25 cellular contexts compared by ENCODE assay signal in the genomic region with DNA sequence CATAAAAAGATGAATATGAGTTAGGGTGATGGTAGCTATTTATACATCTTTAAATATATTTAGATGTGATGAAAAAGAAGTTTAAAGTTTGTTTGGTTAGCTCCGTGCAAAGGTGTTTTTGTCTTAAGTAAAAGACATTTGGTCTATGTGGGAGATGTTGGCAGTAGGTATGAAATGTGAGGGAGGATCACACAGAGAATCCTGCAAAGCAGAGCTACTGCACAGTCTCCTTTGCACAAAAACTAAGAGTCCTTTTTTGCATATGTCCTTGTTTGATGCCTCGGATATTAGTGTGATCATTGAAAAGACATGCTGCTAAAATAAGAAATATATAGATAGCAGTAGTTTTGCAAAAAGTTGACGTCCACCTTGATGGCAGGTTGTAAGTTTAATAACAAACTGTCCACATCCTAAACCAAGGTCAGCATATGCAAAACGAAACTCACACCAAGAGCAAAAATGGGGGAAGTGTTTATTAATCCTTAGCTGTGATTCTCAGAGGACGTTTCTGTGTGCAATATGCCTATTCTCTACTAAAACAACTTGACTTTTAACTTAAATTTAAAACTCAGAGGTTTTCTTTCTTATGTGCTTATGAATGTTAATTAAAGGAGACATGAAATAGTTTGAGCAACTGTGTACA.
DNase-seq lines count a peak whose midpoint lies in the region; ATAC-seq and TF ChIP-seq lines count a peak whose summit lies in the region.
"Had no signal": no experiment of that assay in that cellular context is flagged by ENCODE, and none has a peak within 500 bp of the region (broad histone marks: within the 10 kb centered on the region; RNA-seq: fewer than 3 reads in every experiment).

No MANE protein-coding gene starts in this region.

- H3K4me1 ChIP-seq in OCI-LY3 (ENCODE audit: low read length) (peaks cover 42% of the 10 kb centered on the region), GM23338 (ENCODE audit: insufficient read depth) (peaks cover under 1% of the 10 kb centered on the region; the same call in 1 of the 2 replicates)
- H3K4me1 ChIP-seq: body of pancreas, esophagus squamous epithelium, spleen had no signal

- H3K27me3 Mint-ChIP-seq in GM23338 (ENCODE audit: insufficient read depth, low read depth, poor library complexity) = no peaks in the 10 kb centered on the region
- no peaks in the 10 kb centered on the region for H3K27me3 Mint-ChIP-seq in activated T-cell treated with anti-CD3 and anti-CD28 coated beads, Interleukin-2, amount 50 U/mL, for 4 hours (ENCODE audit: low read depth)
- H3K27me3 Mint-ChIP-seq: activated naive CD8-positive, alpha-beta T cell treated with anti-CD3 and anti-CD28 coated beads, Interleukin-2, amount 50 U/mL, for 24 hours; stimulated activated naive CD8-positive, alpha-beta T cell treated with anti-CD3 and anti-CD28 coated beads, Interleukin-15, amount 100 ng/mL, for 72 hours had no signal

- H3K4me3 ChIP-seq in OCI-LY3 (ENCODE audit: low read length) (peak overlapping the region; percentile 15), GM23338 (no peak overlapping the region)
- H3K4me3 ChIP-seq: body of pancreas, esophagus squamous epithelium, spleen had no signal

- H3K36me3 Mint-ChIP-seq in GM23338 (ENCODE audit: low read depth) = no peaks in the 10 kb centered on the region
- no peaks in the 10 kb centered on the region for H3K36me3 Mint-ChIP-seq in activated T-cell treated with anti-CD3 and anti-CD28 coated beads, Interleukin-2, amount 50 U/mL, for 4 hours (ENCODE audit: insufficient read depth)

- TF ChIP-seq CTCF in OCI-LY3 (IDR thresholded peaks at IDR 0.05; ENCODE audit: low read depth, low read length) (no peak), GM23338 (conservative IDR thresholded peaks at IDR 0.05; ENCODE audit: low read depth in 2 of 2) (no peak)

- H3K9me3 ChIP-seq in OCI-LY3 (ENCODE audit: insufficient read depth, low read length) = no peaks in the 10 kb centered on the region
- H3K9me3 ChIP-seq: body of pancreas, esophagus squamous epithelium, spleen had no signal

- H3K4me2 ChIP-seq in OCI-LY3 (ENCODE audit: low read length) = peak overlapping the region; percentile 36
- H3K4me2 ChIP-seq in GM23338 = no peak overlapping the region

- 0 out of 2 replicates have a peak overlapping the region, but pooled peaks have one; percentile 1 for H3K9ac ChIP-seq in OCI-LY3 (ENCODE audit: low read length)

- H3F3A ChIP-seq in GM23338 (replicated peaks; ENCODE audit: low read depth) = no peaks in the 10 kb centered on the region

- no peaks in the 10 kb centered on the region for H3K27me3 ChIP-seq in OCI-LY3 (ENCODE audit: low read depth, low read length)
- H3K27me3 ChIP-seq in GM23338 (ENCODE audit: insufficient read depth) = no peaks in the 10 kb centered on the region
- H3K27me3 ChIP-seq: body of pancreas, esophagus squamous epithelium, spleen had no signal

- peak overlapping the region; percentile 11; the same call in 1 of the 2 replicates for H3K27ac ChIP-seq in OCI-LY3 (ENCODE audit: low read length)
- H3K27ac ChIP-seq in GM23338 (ENCODE audit: low read depth) = no peak overlapping the region
- H3K27ac ChIP-seq: 22Rv1, body of pancreas, esophagus squamous epithelium, spleen had no signal

- no peak overlapping the region for H3K27ac Mint-ChIP-seq in GM23338
- H3K27ac Mint-ChIP-seq: activated naive CD8-positive, alpha-beta T cell treated with anti-CD3 and anti-CD28 coated beads, Interleukin-2, amount 50 U/mL, for 24 hours; stimulated activated naive CD8-positive, alpha-beta T cell treated with anti-CD3 and anti-CD28 coated beads, Interleukin-15, amount 100 ng/mL, for 72 hours had no signal

- peaks cover 4% of the 10 kb centered on the region for H3K4me1 Mint-ChIP-seq in GM23338
- H3K4me1 Mint-ChIP-seq in activated T-cell treated with anti-CD3 and anti-CD28 coated beads, Interleukin-2, amount 50 U/mL, for 4 hours (ENCODE audit: low read depth) = no peaks in the 10 kb centered on the region
- H3K4me1 Mint-ChIP-seq: activated naive CD8-positive, alpha-beta T cell treated with anti-CD3 and anti-CD28 coated beads, Interleukin-2, amount 50 U/mL, for 24 hours; stimulated activated naive CD8-positive, alpha-beta T cell treated with anti-CD3 and anti-CD28 coated beads, Interleukin-15, amount 100 ng/mL, for 72 hours had no signal

- no peaks in the 10 kb centered on the region for H3K9me2 ChIP-seq in GM23338 (ENCODE audit: insufficient read depth)

- H2AFZ ChIP-seq in OCI-LY3 (ENCODE audit: low read depth, low read length) = peak overlapping the region; percentile 9
- no peak overlapping the region for H2AFZ ChIP-seq in GM23338

- H4K20me1 ChIP-seq in OCI-LY3 (ENCODE audit: insufficient read depth, low read length) = no peaks in the 10 kb centered on the region
- no peaks in the 10 kb centered on the region for H4K20me1 ChIP-seq in GM23338 (replicated peaks; ENCODE audit: insufficient read depth)

- no peak overlapping the region for H3K4me3 Mint-ChIP-seq in GM23338
- no peak overlapping the region for H3K4me3 Mint-ChIP-seq in activated T-cell treated with anti-CD3 and anti-CD28 coated beads, Interleukin-2, amount 50 U/mL, for 4 hours
- H3K4me3 Mint-ChIP-seq: activated naive CD8-positive, alpha-beta T cell treated with anti-CD3 and anti-CD28 coated beads, Interleukin-2, amount 50 U/mL, for 24 hours; stimulated activated naive CD8-positive, alpha-beta T cell treated with anti-CD3 and anti-CD28 coated beads, Interleukin-15, amount 100 ng/mL, for 72 hours had no signal

- DNase-seq in DMS 273 (lab: John Stamatoyannopoulos, UW; ENCODE audit: unreplicated experiment) (peak; percentile 0), DMS 273 treated with DMSO at 0.1 percent for 48 hours (lab: John Stamatoyannopoulos, UW) (no peak), GM23338 (ENCODE audit: low spot score) (no peak)
- DNase-seq in activated CD4-positive, alpha-beta T cell treated with anti-CD3 and anti-CD28 coated beads, Interleukin-2, amount 50 U/mL, for 48 hours = no peak
- no peak for DNase-seq in activated T-cell treated with anti-CD3 and anti-CD28 coated beads, Interleukin-2, amount 50 U/mL, for 4 hours
- DNase-seq: activated CD4-positive, alpha-beta T cell treated with anti-CD3 and anti-CD28 coated beads for 4 hours; activated CD8-positive, alpha-beta memory T cell treated with anti-CD3 and anti-CD28 coated beads, Interleukin-2, amount 50 U/mL, for 4 hours; activated naive CD8-positive, alpha-beta T cell treated with anti-CD3 and anti-CD28 coated beads, Interleukin-2, amount 50 U/mL, for 24 hours; body of pancreas; DMS79 treated with DMSO at 0.1 percent for 48 hours; effector memory CD4-positive, alpha-beta T cell; esophagus squamous epithelium; kidney; NCI-H1417 treated with DMSO at 0.1 percent for 48 hours; NCI-H526 treated with DMSO at 0.1 percent for 48 hours; retina; SHP77; spleen; stimulated activated CD4-positive, alpha-beta T cell treated with anti-CD3 and anti-CD28 coated beads, Interleukin-4, amount 100 ng/mL, for 24 hours; stimulated activated naive CD8-positive, alpha-beta T cell treated with anti-CD3 and anti-CD28 coated beads, Interleukin-15, amount 100 ng/mL, for 72 hours; trophoblast cell had no signal

- H3K79me2 ChIP-seq in OCI-LY3 (ENCODE audit: low read length) = no peaks in the 10 kb centered on the region
- H3K79me2 ChIP-seq in GM23338 (replicated peaks; ENCODE audit: insufficient read depth) = no peaks in the 10 kb centered on the region

- H3K36me3 ChIP-seq in OCI-LY3 (replicated peaks; ENCODE audit: low read depth, low read length) (no peaks in the 10 kb centered on the region), GM23338 (ENCODE audit: insufficient read depth) (no peaks in the 10 kb centered on the region)
- H3K36me3 ChIP-seq: esophagus squamous epithelium, spleen had no signal

- no peaks in the 10 kb centered on the region for H3K9me3 Mint-ChIP-seq in GM23338
- H3K9me3 Mint-ChIP-seq in activated T-cell treated with anti-CD3 and anti-CD28 coated beads, Interleukin-2, amount 50 U/mL, for 4 hours = no peaks in the 10 kb centered on the region
- H3K9me3 Mint-ChIP-seq: activated naive CD8-positive, alpha-beta T cell treated with anti-CD3 and anti-CD28 coated beads, Interleukin-2, amount 50 U/mL, for 24 hours; stimulated activated naive CD8-positive, alpha-beta T cell treated with anti-CD3 and anti-CD28 coated beads, Interleukin-15, amount 100 ng/mL, for 72 hours had no signal

- peak; percentile 48 for ATAC-seq in HG02938 (IDR thresholded peaks at IDR 0.05; ENCODE audit: unreplicated experiment)
- ATAC-seq in GM23338 = no peak
- no peak for ATAC-seq in activated T-cell treated with anti-CD3 and anti-CD28 coated beads, Interleukin-2, amount 50 U/mL, for 4 hours
- ATAC-seq in GM18867 (IDR thresholded peaks at IDR 0.05; ENCODE audit: unreplicated experiment) = no peak
- ATAC-seq: activated naive CD8-positive, alpha-beta T cell treated with anti-CD3 and anti-CD28 coated beads, Interleukin-2, amount 50 U/mL, for 24 hours; body of pancreas; stimulated activated naive CD8-positive, alpha-beta T cell treated with anti-CD3 and anti-CD28 coated beads, Interleukin-15, amount 100 ng/mL, for 72 hours had no signal

TF ChIP-seq in GM23338, 12 proteins besides CTCF, POLR2A, EP300 and RAD21:
- TF ChIP-seq STAT1 (IDR thresholded peaks at IDR 0.05; ENCODE audit: unreplicated experiment) (no peak), ZNF114 (CRISPR knock-in tag; IDR thresholded peaks at IDR 0.05) (no peak), EZH2phosphoT487 (IDR thresholded peaks at IDR 0.05; ENCODE audit: unreplicated experiment) (no peak)
- TF ChIP-seq, protein P1, sequence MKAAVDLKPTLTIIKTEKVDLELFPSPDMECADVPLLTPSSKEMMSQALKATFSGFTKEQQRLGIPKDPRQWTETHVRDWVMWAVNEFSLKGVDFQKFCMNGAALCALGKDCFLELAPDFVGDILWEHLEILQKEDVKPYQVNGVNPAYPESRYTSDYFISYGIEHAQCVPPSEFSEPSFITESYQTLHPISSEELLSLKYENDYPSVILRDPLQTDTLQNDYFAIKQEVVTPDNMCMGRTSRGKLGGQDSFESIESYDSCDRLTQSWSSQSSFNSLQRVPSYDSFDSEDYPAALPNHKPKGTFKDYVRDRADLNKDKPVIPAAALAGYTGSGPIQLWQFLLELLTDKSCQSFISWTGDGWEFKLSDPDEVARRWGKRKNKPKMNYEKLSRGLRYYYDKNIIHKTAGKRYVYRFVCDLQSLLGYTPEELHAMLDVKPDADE (IDR thresholded peaks at IDR 0.05) = no peak
